Comparison of ENCODE assay signal across 15 cellular contexts in genomic region chr3:53225181-53225580, GRCh38. TPM values are rescaled to one million over a fixed set of nuclear protein-coding genes. Genes with fewer than 3 reads are reported as not detected.
DNase-seq lines count a peak whose midpoint lies in the region; ATAC-seq, FAIRE-seq and TF ChIP-seq lines count a peak whose summit lies in the region.
"Had no signal": no experiment of that assay in that cellular context is flagged by ENCODE, and none has a peak within 500 bp of the region (broad histone marks: within the 10 kb centered on the region; RNA-seq: fewer than 3 reads in every experiment).

No MANE protein-coding gene starts in this region.

- peak; percentile 22 for DNase-seq in CD14-positive monocyte (ENCODE audit: low spot score)
- DNase-seq in HEK293T (ENCODE audit: extremely low spot score) = peak; percentile 5
- no peak for DNase-seq in H1 (ENCODE audit: low read depth in 1 of 2, low spot score in 2 of 2)
- no peak for DNase-seq in spleen
- no peak for DNase-seq in stimulated activated naive B cell treated with anti-CD40 and anti-IgM and Interleukin-4, amounts not matched to agents 10 μg/mL and 1 μg/mL and 100 μg/mL, for 72 hours
- DNase-seq in activated CD4-positive, alpha-beta T cell treated with anti-CD3 and anti-CD28 coated beads for 36 hours = no peak
- no peak for DNase-seq in OCI-M2 (lab: John Stamatoyannopoulos, UW; ENCODE audit: unreplicated experiment)
- DNase-seq: CD4-positive, CD25-positive, alpha-beta regulatory T cell; DMS79; GOT3; HCEC 1CT had no signal

- H2AK5ac ChIP-seq in H1 (ENCODE audit: low read depth, low read length) = no peak overlapping the region

- peak overlapping the region in 5 of 7 donors; percentile 7 to 53 (median 40) for H3K27ac Mint-ChIP-seq in CD14-positive monocyte
- no peak overlapping the region for H3K27ac Mint-ChIP-seq in stimulated activated naive B cell treated with anti-CD40 and anti-IgM and Interleukin-4, amounts not matched to agents 10 μg/mL and 1 μg/mL and 100 μg/mL, for 72 hours
- no peak overlapping the region for H3K27ac Mint-ChIP-seq in activated CD4-positive, alpha-beta T cell treated with anti-CD3 and anti-CD28 coated beads for 36 hours
- H3K27ac Mint-ChIP-seq: CD4-positive, CD25-positive, alpha-beta regulatory T cell had no signal

- no peak overlapping the region for H2BK20ac ChIP-seq in H1 (ENCODE audit: low read length)

- H3K79me1 ChIP-seq in H1 (ENCODE audit: low read depth, low read length) = no peaks in the 10 kb centered on the region; the same call in 1 of the 2 replicates

- ATAC-seq in stimulated activated naive B cell treated with anti-CD40 and anti-IgM and Interleukin-4, amounts not matched to agents 10 μg/mL and 1 μg/mL and 100 μg/mL, for 72 hours (replicated peaks) = no peak
- ATAC-seq in activated CD4-positive, alpha-beta T cell treated with anti-CD3 and anti-CD28 coated beads for 36 hours = no peak
- ATAC-seq in GM21717 (IDR thresholded peaks at IDR 0.05; ENCODE audit: unreplicated experiment) = no peak
- ATAC-seq: HepG2 had no signal

- H3K4me3 ChIP-seq in H1 (ENCODE audit: extremely low read depth in 1 of 4, insufficient read depth in 2 of 4, low read depth in 3 of 4, low read length in 4 of 4) = no peak overlapping the region
- no peak overlapping the region for H3K4me3 ChIP-seq in spleen

- no peak overlapping the region for H3K56ac ChIP-seq in H1 (replicated peaks; ENCODE audit: insufficient read length, low read depth, low read length)

- CTCF ChIA-PET in HEK293T (lab: Yijun Ruan, JAX) = no interaction called here
- CTCF ChIA-PET in H1 (lab: Charles Lee; ENCODE audit: partially characterized antibody) = interaction anchor here (0.9 to 6.6 kb wide), 5 partner anchors 10 to 113 kb away, joined by 3 to 68 read pairs (median 14); no protein-coding TSS in a partner anchor
- CTCF ChIA-PET in activated CD4-positive, alpha-beta T cell treated with anti-CD3 and anti-CD28 coated beads for 36 hours (lab: Charles Lee) = interaction anchor here (0.8 kb wide), 1 partner anchor 86 kb away, joined by 5 read pairs; no protein-coding TSS in a partner anchor

- H3K4me1 ChIP-seq in H1 (replicated peaks in 1 of 4; ENCODE audit: control insufficient read depth in 3 of 4, insufficient read depth in 4 of 4, low read length in 3 of 4) (peaks cover 0 to 2% (median 0%) of the 10 kb centered on the region in 4 experiments; a peak in 1 of 7 replicates), spleen (peaks cover 0 to 87% (median 38%) of the 10 kb centered on the region in 6 donors)

- no peak overlapping the region for H3K18ac ChIP-seq in H1 (ENCODE audit: extremely low read depth, low read length)

- H3K27ac ChIP-seq in H1 (ENCODE audit: low read depth, low read length) (no peak overlapping the region), spleen (peak overlapping the region in 5 of 8 donors; percentile 73 to 81 (median 79))

- H4K91ac ChIP-seq in H1 (replicated peaks; ENCODE audit: insufficient read length, low read length) = no peak overlapping the region

- POLR2A ChIA-PET in HEK293T (lab: Yijun Ruan, JAX) = no interaction called here
- POLR2A ChIA-PET in H1 (lab: Charles Lee; ENCODE audit: partially characterized antibody) = interaction anchor here (2.8 to 28.5 kb wide), 3 partner anchors 12 to 110 kb away, joined by 7 to 449 read pairs (median 32); partner anchors contain the start of gene TKT
- POLR2A ChIA-PET in activated CD4-positive, alpha-beta T cell treated with anti-CD3 and anti-CD28 coated beads for 36 hours (lab: Charles Lee) = interaction anchor here (0.6 kb wide), 1 partner anchor 19 kb away, joined by 4 read pairs; no protein-coding TSS in a partner anchor

- no peaks in the 10 kb centered on the region for H3K23me2 ChIP-seq in H1 (ENCODE audit: low read depth, low read length)

- FAIRE-seq in H1 (lab: Jason Lieb, UNC) = no peak
- FAIRE-seq: GM12891, HepG2, HTR-8/SVneo had no signal

- peaks cover 67 to 80% of the 10 kb centered on the region in 2 donors for H3K36me3 Mint-ChIP-seq in CD14-positive monocyte
- H3K36me3 Mint-ChIP-seq in stimulated activated naive B cell treated with anti-CD40 and anti-IgM and Interleukin-4, amounts not matched to agents 10 μg/mL and 1 μg/mL and 100 μg/mL, for 72 hours = peaks cover 55 to 77% of the 10 kb centered on the region in 2 donors
- H3K36me3 Mint-ChIP-seq in activated CD4-positive, alpha-beta T cell treated with anti-CD3 and anti-CD28 coated beads for 36 hours (ENCODE audit: low read depth) = peaks cover 36% of the 10 kb centered on the region

- no peak overlapping the region for H4K8ac ChIP-seq in H1 (ENCODE audit: extremely low read depth, insufficient read depth, low read length)

- H2BK12ac ChIP-seq in H1 (ENCODE audit: low read depth, low read length) = no peak overlapping the region

- peaks cover 1% of the 10 kb centered on the region for H3K4me1 Mint-ChIP-seq in CD14-positive monocyte
- peaks cover under 1% of the 10 kb centered on the region in 2 donors for H3K4me1 Mint-ChIP-seq in stimulated activated naive B cell treated with anti-CD40 and anti-IgM and Interleukin-4, amounts not matched to agents 10 μg/mL and 1 μg/mL and 100 μg/mL, for 72 hours
- H3K4me1 Mint-ChIP-seq in activated CD4-positive, alpha-beta T cell treated with anti-CD3 and anti-CD28 coated beads for 36 hours = no peaks in the 10 kb centered on the region
- H3K4me1 Mint-ChIP-seq: CD4-positive, CD25-positive, alpha-beta regulatory T cell had no signal

- H3K36me3 ChIP-seq in H1 (ENCODE audit: control insufficient read depth in 2 of 4, insufficient read depth in 4 of 4, low read length in 3 of 4) = peaks cover 50 to 70% (median 67%) of the 10 kb centered on the region in 4 experiments
- H3K36me3 ChIP-seq in spleen = peaks cover 9 to 84% (median 69%) of the 10 kb centered on the region in 6 donors

- H2BK15ac ChIP-seq in H1 (ENCODE audit: low read length) = no peak overlapping the region

- no peak overlapping the region for H2AFZ ChIP-seq in H1 (ENCODE audit: low read length)

- H3K27me3 ChIP-seq in H1 (replicated peaks in 1 of 4; ENCODE audit: control insufficient read depth in 3 of 4, extremely low read depth in 1 of 4, insufficient read depth in 3 of 4, low read length in 3 of 4) (no peaks in the 10 kb centered on the region), spleen (replicated peaks in 1 of 7) (no peaks in the 10 kb centered on the region)

- no peak overlapping the region for H2BK120ac ChIP-seq in H1 (replicated peaks; ENCODE audit: low read depth, low read length)

- H3K79me2 ChIP-seq in H1 (ENCODE audit: control insufficient read depth in 1 of 2, insufficient read depth in 2 of 2, low read length in 2 of 2) = no peaks in the 10 kb centered on the region; a peak in 1 of 4 replicates

- TF ChIP-seq RAD21 in H1 (IDR thresholded peaks at IDR 0.05 in 1 of 2, conservative IDR thresholded peaks at IDR 0.05 in 1 of 2; ENCODE audit: low read depth in 2 of 2, low read length in 2 of 2) = no peak

- H4K20me1 ChIP-seq in H1 (replicated peaks in 1 of 2; ENCODE audit: control insufficient read depth in 1 of 2, insufficient read depth in 2 of 2, low read length in 2 of 2) = peaks cover 15 to 43% of the 10 kb centered on the region in 2 experiments

- no peaks in the 10 kb centered on the region for H3K27me3 Mint-ChIP-seq in CD14-positive monocyte (ENCODE audit: low read depth in 3 of 3)
- H3K27me3 Mint-ChIP-seq in stimulated activated naive B cell treated with anti-CD40 and anti-IgM and Interleukin-4, amounts not matched to agents 10 μg/mL and 1 μg/mL and 100 μg/mL, for 72 hours = no peaks in the 10 kb centered on the region
- H3K27me3 Mint-ChIP-seq in activated CD4-positive, alpha-beta T cell treated with anti-CD3 and anti-CD28 coated beads for 36 hours = no peaks in the 10 kb centered on the region
- H3K27me3 Mint-ChIP-seq: CD4-positive, CD25-positive, alpha-beta regulatory T cell had no signal

- H3K23ac ChIP-seq in H1 (ENCODE audit: insufficient read length) = no peak overlapping the region

- TF ChIP-seq CTCF in CD14-positive monocyte (IDR thresholded peaks at IDR 0.05) = no peak
- no peak for TF ChIP-seq CTCF in H1 (IDR thresholded peaks at IDR 0.05; ENCODE audit: control extremely low read depth in 1 of 3, insufficient read depth in 1 of 3, low read depth in 1 of 3, low read length in 3 of 3)
- TF ChIP-seq CTCF in spleen (IDR thresholded peaks at IDR 0.05 in 8 of 11, conservative IDR thresholded peaks at IDR 0.05 in 3 of 11) = no peak

- no peak overlapping the region for H3K4ac ChIP-seq in H1 (replicated peaks; ENCODE audit: insufficient read length, low read depth, low read length)

- 95% methylated on average over 5 of the region's 6 CpGs; no CpG with 5 or more reads in 1 of the 2 experiments for WGBS in H1 (ENCODE audit: extremely low coverage in 1 of 2, insufficient coverage in 1 of 2, insufficient read length in 1 of 2, insufficient replicate concordance in 2 of 2, low coverage in 1 of 2, low lambda C conversion rate in 2 of 2, missing lambda C conversion rate in 1 of 2), 2 experiments
- WGBS in spleen, 5 donors = 74 to 90% (median 83%) methylated on average over 6 of the region's 6 CpGs

- H4K5ac ChIP-seq in H1 (ENCODE audit: insufficient read length, low read depth, low read length) = no peak overlapping the region

- no peak overlapping the region for H2BK5ac ChIP-seq in H1 (ENCODE audit: low read depth, low read length)

- no peak overlapping the region for H3K9ac ChIP-seq in H1 (replicated peaks in 1 of 4; ENCODE audit: extremely low read depth in 1 of 4, low read depth in 3 of 4, low read length in 3 of 4)

- no peak overlapping the region for H3K4me2 ChIP-seq in H1 (ENCODE audit: insufficient read depth in 1 of 2, low read depth in 2 of 2, low read length in 2 of 2)

- TF ChIP-seq POLR2A in H1 (IDR thresholded peaks at IDR 0.05; ENCODE audit: control extremely low read depth in 1 of 2, low read depth in 2 of 2, low read length in 2 of 2) (no peak), spleen (IDR thresholded peaks at IDR 0.05) (no peak)

- H3K9me3 ChIP-seq in H1 (ENCODE audit: insufficient read depth in 2 of 2, low read depth in 1 of 2, low read length in 1 of 2) (no peaks in the 10 kb centered on the region), spleen (no peaks in the 10 kb centered on the region)

- no peak overlapping the region for H3K4me3 Mint-ChIP-seq in CD14-positive monocyte
- no peak overlapping the region for H3K4me3 Mint-ChIP-seq in stimulated activated naive B cell treated with anti-CD40 and anti-IgM and Interleukin-4, amounts not matched to agents 10 μg/mL and 1 μg/mL and 100 μg/mL, for 72 hours
- H3K4me3 Mint-ChIP-seq in activated CD4-positive, alpha-beta T cell treated with anti-CD3 and anti-CD28 coated beads for 36 hours = no peak overlapping the region
- H3K4me3 Mint-ChIP-seq: CD4-positive, CD25-positive, alpha-beta regulatory T cell had no signal

- intact Hi-C loops in CD14-positive monocyte (cut with micrococcal nuclease) = no loop called here
- intact Hi-C loops in spleen (cut with DNase I; ENCODE audit: low total_unique reads) = no loop called here
- intact Hi-C loops in activated CD4-positive, alpha-beta T cell treated with anti-CD3 and anti-CD28 coated beads for 36 hours (cut with DNase I, micrococcal nuclease) = no loop called here

- TF ChIP-seq EP300 in H1 (IDR thresholded peaks at IDR 0.05; ENCODE audit: borderline replicate concordance in 1 of 2, low read depth in 2 of 2, low read length in 2 of 2) = no peak

- H3K9me3 Mint-ChIP-seq in CD14-positive monocyte = peaks cover 0 to 3% (median 0%) of the 10 kb centered on the region in 7 donors
- no peaks in the 10 kb centered on the region for H3K9me3 Mint-ChIP-seq in stimulated activated naive B cell treated with anti-CD40 and anti-IgM and Interleukin-4, amounts not matched to agents 10 μg/mL and 1 μg/mL and 100 μg/mL, for 72 hours
- H3K9me3 Mint-ChIP-seq in activated CD4-positive, alpha-beta T cell treated with anti-CD3 and anti-CD28 coated beads for 36 hours (ENCODE audit: low read depth) = no peaks in the 10 kb centered on the region
- H3K9me3 Mint-ChIP-seq: CD4-positive, CD25-positive, alpha-beta regulatory T cell had no signal

- H3K14ac ChIP-seq in H1 (ENCODE audit: insufficient read length) = no peak overlapping the region

RNA-seq across cellular contexts. Expression of gene TKT, which starts 30.6 kb away (rescaled TPM):
- 100 to 1,000 TPM; 562 to 582 TPM for polyA plus RNA-seq in CD14-positive monocyte
- total RNA-seq in H1 (2021; fragmentation: NEBNext Ultra II Directional; extraction: Animal tissue kit (Norgen Biotek cat#: 25700)) = 975 and 986 TPM in 2 replicates
- polyA plus RNA-seq in H1 (2011; rRNA removed) = 418 and 649 TPM in 2 replicates
- polyA plus RNA-seq in H1 (2011; cell fraction: cytosol; rRNA removed) = 449 TPM
- 987 TPM for polyA plus RNA-seq in H1 (2011; cell fraction: nucleus; rRNA removed)
- 570 to 1,148 TPM (median 1,049 TPM) in 4 replicates for polyA plus RNA-seq in H1 (2012, experiment 1 of 2)
- polyA plus RNA-seq in H1 (2012, experiment 2 of 2) = 841 TPM
- polyA plus RNA-seq in H1 (2013, experiment 1 of 2) = 760 TPM
- polyA plus RNA-seq in H1 (2013, experiment 2 of 2) = 785 TPM
- polyA minus RNA-seq in H1 (2011; rRNA and poly(A)+ RNA removed) = 353 and 390 TPM in 2 replicates
- polyA minus RNA-seq in H1 (2011; cell fraction: cytosol; rRNA and poly(A)+ RNA removed) = 430 TPM
- polyA minus RNA-seq in H1 (2011; cell fraction: nucleus; rRNA and poly(A)+ RNA removed) = 346 TPM
- 100 to 1,000 TPM; 253 to 490 (median 287) TPM for total RNA-seq in spleen
- 100 to 1,000 TPM; 110 to 195 (median 137) TPM for polyA plus RNA-seq in spleen
- 100 to 1,000 TPM; 320 to 418 TPM for total RNA-seq in activated CD4-positive, alpha-beta T cell treated with anti-CD3 and anti-CD28 coated beads for 36 hours

Comparison
In these comparisons a context has a peak if more than half of its experiments do, and no peak if none do; other contexts are left out.
1. DNase-seq: peak in CD14-positive monocyte (single experiment) and HEK293T (single experiment); none in H1 (0 of 2), spleen (single experiment), stimulated activated naive B cell treated with anti-CD40 and anti-IgM and Interleukin-4, amounts not matched to agents 10 μg/mL and 1 μg/mL and 100 μg/mL, for 72 hours (single experiment), activated CD4-positive, alpha-beta T cell treated with anti-CD3 and anti-CD28 coated beads for 36 hours (single experiment) and OCI-M2 (single experiment).
2. H3K27ac Mint-ChIP-seq: peak in CD14-positive monocyte (5 of 7); none in stimulated activated naive B cell treated with anti-CD40 and anti-IgM and Interleukin-4, amounts not matched to agents 10 μg/mL and 1 μg/mL and 100 μg/mL, for 72 hours (single experiment) and activated CD4-positive, alpha-beta T cell treated with anti-CD3 and anti-CD28 coated beads for 36 hours (single experiment).